Comparison of ENCODE assay signal across 16 cellular contexts in the genomic region with DNA sequence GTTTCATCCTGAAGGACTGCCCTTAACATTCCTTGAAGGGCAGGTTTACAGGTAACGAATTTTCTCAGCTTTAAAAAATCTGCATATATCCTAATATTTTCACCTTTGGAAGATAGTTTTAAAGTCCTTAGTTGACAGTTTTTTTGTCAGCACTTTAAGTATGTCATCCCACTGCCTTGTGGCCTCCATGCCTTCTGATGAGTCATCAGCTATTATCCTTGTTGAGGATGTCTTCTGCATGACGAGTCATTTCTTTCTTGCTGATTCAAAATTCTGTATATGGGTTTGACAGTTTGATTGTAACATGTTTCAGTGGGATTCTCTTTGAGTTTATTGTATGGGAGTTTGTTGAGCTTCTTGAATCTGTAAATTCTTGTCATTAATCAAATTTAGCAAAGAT.
DNase-seq lines count a peak whose midpoint lies in the region; ATAC-seq and TF ChIP-seq lines count a peak whose summit lies in the region.
"Had no signal": no experiment of that assay in that cellular context is flagged by ENCODE, and none has a peak within 500 bp of the region (broad histone marks: within the 10 kb centered on the region; RNA-seq: fewer than 3 reads in every experiment).

No MANE protein-coding gene starts in this region.

- peaks cover 22% of the 10 kb centered on the region for H3K27me3 Mint-ChIP-seq in T-helper 2 cell treated with Interferon-gamma antibody and Interleukin-4, amounts not matched to agents 5 μg/mL and 100 μg/mL, for 36 hours (ENCODE audit: low read depth)

- ATAC-seq in omental fat pad (ENCODE audit: low FRiP score): no peak
- ATAC-seq: pancreas had no signal

- no peak overlapping the region for H3K27ac ChIP-seq in esophagus squamous epithelium
- H3K27ac ChIP-seq: left ventricle myocardium inferior, pancreas had no signal

- H3K4me1 Mint-ChIP-seq in T-helper 2 cell treated with Interferon-gamma antibody and Interleukin-4, amounts not matched to agents 5 μg/mL and 100 μg/mL, for 36 hours (ENCODE audit: low read depth): peaks cover 5% of the 10 kb centered on the region

- intact Hi-C loops in esophagus squamous epithelium (cut with DNase I): no loop called here

- H3K9me3 Mint-ChIP-seq in T-helper 2 cell treated with Interferon-gamma antibody and Interleukin-4, amounts not matched to agents 5 μg/mL and 100 μg/mL, for 36 hours: peaks cover 5% of the 10 kb centered on the region

- DNase-seq in AG08395 (ENCODE audit: low spot score): peak; percentile 77
- peak; percentile 88 for DNase-seq in HCEC 1CT
- DNase-seq in T-helper 2 cell treated with Interferon-gamma antibody and Interleukin-4, amounts not matched to agents 5 μg/mL and 100 μg/mL, for 36 hours (ENCODE audit: low spot score): peak; percentile 4
- peak; percentile 67 for DNase-seq in glomerular visceral epithelial cell (ENCODE audit: extremely low spot score)
- no peak for DNase-seq in omental fat pad (ENCODE audit: low spot score)
- no peak for DNase-seq in esophagus squamous epithelium (lab: John Stamatoyannopoulos, UW)
- no peak for DNase-seq in SKM-1 treated with dmso at 0.1 percent for 144 hours (lab: John Stamatoyannopoulos, UW; ENCODE audit: unreplicated experiment)
- no peak for DNase-seq in COR-L47 (lab: John Stamatoyannopoulos, UW)
- DNase-seq: activated CD4-positive, CD25-positive, alpha-beta regulatory T cell; activated naive CD4-positive, alpha-beta T cell treated with anti-CD3 and anti-CD28 coated beads, Interleukin-2, amount 50 U/mL, for 16 hours; Caco-2; left ventricle myocardium inferior; NCI-H1092; pancreas; stimulated activated CD4-positive, alpha-beta T cell treated with anti-CD3 and anti-CD28 coated beads, Interleukin-4, amount 100 ng/mL, for 24 hours; substantia nigra had no signal

- peaks cover 0 to 7% (median 0%) of the 10 kb centered on the region in 3 donors for H3K9me3 ChIP-seq in esophagus squamous epithelium
- H3K9me3 ChIP-seq: pancreas had no signal

- H3K27ac Mint-ChIP-seq in T-helper 2 cell treated with Interferon-gamma antibody and Interleukin-4, amounts not matched to agents 5 μg/mL and 100 μg/mL, for 36 hours: no peak overlapping the region

- H3K4me1 ChIP-seq in esophagus squamous epithelium: no peaks in the 10 kb centered on the region
- H3K4me1 ChIP-seq: Caco-2, left ventricle myocardium inferior, pancreas had no signal

- H3K36me3 ChIP-seq in esophagus squamous epithelium: no peaks in the 10 kb centered on the region
- H3K36me3 ChIP-seq: left ventricle myocardium inferior, pancreas had no signal

- H3K4me3 ChIP-seq in esophagus squamous epithelium: no peak overlapping the region
- H3K4me3 ChIP-seq: left ventricle myocardium inferior, pancreas had no signal

- H3K36me3 Mint-ChIP-seq in T-helper 2 cell treated with Interferon-gamma antibody and Interleukin-4, amounts not matched to agents 5 μg/mL and 100 μg/mL, for 36 hours (ENCODE audit: low read depth): no peaks in the 10 kb centered on the region

- H3K4me3 Mint-ChIP-seq in T-helper 2 cell treated with Interferon-gamma antibody and Interleukin-4, amounts not matched to agents 5 μg/mL and 100 μg/mL, for 36 hours: no peak overlapping the region

- no peaks in the 10 kb centered on the region for H3K27me3 ChIP-seq in esophagus squamous epithelium

- no peak for TF ChIP-seq CTCF in omental fat pad (IDR thresholded peaks at IDR 0.05)
- TF ChIP-seq CTCF in esophagus squamous epithelium (IDR thresholded peaks at IDR 0.05): no peak

- no peak for TF ChIP-seq POLR2A in esophagus squamous epithelium (IDR thresholded peaks at IDR 0.05)

- WGBS in esophagus squamous epithelium, 2 donors: 50 to 63% methylated on average over 2 of the region's 2 CpGs

Comparison
In these comparisons a context has a peak if more than half of its experiments do, and no peak if none do; other contexts are left out.
1. DNase-seq: peak in AG08395 (single experiment), HCEC 1CT (single experiment), T-helper 2 cell treated with Interferon-gamma antibody and Interleukin-4, amounts not matched to agents 5 μg/mL and 100 μg/mL, for 36 hours (single experiment) and glomerular visceral epithelial cell (single experiment); none in omental fat pad (single experiment), esophagus squamous epithelium (single experiment), SKM-1 treated with dmso at 0.1 percent for 144 hours (single experiment) and COR-L47 (single experiment).